1 cellular context compared by ENCODE assay signal in the genomic region with DNA sequence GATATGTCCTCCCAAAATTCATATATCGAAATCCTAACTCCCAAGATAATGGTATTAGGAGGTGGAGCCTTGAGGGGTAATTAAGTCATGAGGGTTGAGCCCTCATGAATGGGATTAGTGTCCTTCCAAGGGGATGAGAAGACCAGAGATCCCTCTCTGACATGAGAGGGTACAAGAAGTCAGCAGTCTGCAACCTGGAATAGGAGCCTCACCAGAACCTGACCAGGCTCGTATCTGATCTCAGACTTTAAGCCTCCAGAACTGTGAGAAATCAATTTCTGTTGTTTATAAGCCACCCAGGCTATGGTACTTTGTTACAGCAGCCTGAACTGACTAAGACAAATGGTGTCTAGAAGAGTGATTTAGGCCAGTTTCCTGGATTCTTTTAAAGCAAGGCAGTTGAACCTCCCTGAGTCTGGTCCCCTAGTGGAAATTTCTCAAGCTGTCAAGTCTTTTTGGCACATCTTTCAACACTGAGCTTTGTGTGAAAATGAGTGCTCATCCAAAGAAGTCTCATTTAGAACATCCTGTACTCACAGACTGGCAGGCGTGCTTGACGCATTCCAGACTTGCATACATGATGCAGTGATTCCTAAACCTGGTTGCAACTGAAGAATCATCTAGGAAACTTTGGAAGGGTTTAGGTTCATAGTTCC.
TF ChIP-seq lines count a peak whose summit lies in the region.

No MANE protein-coding gene starts in this region.

TF ChIP-seq in HepG2, 621 proteins besides CTCF, POLR2A, EP300 and RAD21 (continued from another document):
- TF ChIP-seq ZFP36 (IDR thresholded peaks at IDR 0.05; ENCODE audit: borderline replicate concordance, low read depth, low read length, partially characterized antibody) (no peak), ZNF33A (CRISPR knock-in tag; IDR thresholded peaks at IDR 0.05; ENCODE audit: borderline replicate concordance) (no peak), JUNB (CRISPR knock-in tag; IDR thresholded peaks at IDR 0.05; ENCODE audit: borderline replicate concordance) (no peak), GMEB1 (CRISPR knock-in tag; IDR thresholded peaks at IDR 0.05; ENCODE audit: borderline replicate concordance) (no peak), ZNF816 (CRISPR knock-in tag; IDR thresholded peaks at IDR 0.05; ENCODE audit: borderline replicate concordance) (no peak), KAT7 (CRISPR knock-in tag; IDR thresholded peaks at IDR 0.05; ENCODE audit: borderline replicate concordance) (no peak), FLYWCH1 (CRISPR knock-in tag; IDR thresholded peaks at IDR 0.05) (no peak), NFKB2 (CRISPR knock-in tag; IDR thresholded peaks at IDR 0.05; ENCODE audit: borderline replicate concordance) (no peak), GTF3A (CRISPR knock-in tag; conservative IDR thresholded peaks at IDR 0.05) (no peak), EHMT2 (IDR thresholded peaks at IDR 0.05; ENCODE audit: borderline replicate concordance, low read depth, low read length) (no peak), CREM (IDR thresholded peaks at IDR 0.05) (no peak), CREM (CRISPR knock-in tag; IDR thresholded peaks at IDR 0.05) (no peak)
